Comparison of ENCODE assay signal across 8 cellular contexts in genomic region chr7:107168233-107169119, GRCh38. TPM values are rescaled to one million over a fixed set of nuclear protein-coding genes. Genes with fewer than 3 reads are reported as not detected.
A peak's percentile ranks its signal among the peaks of the same experiment; 100 is the strongest.
DNase-seq lines count a peak whose midpoint lies in the region; ATAC-seq, FAIRE-seq and TF ChIP-seq lines count a peak whose summit lies in the region.

Gene HBP1 (plus strand): TSS chr7:107169003. CDS start chr7:107179894, 10,891 bp downstream.

- peak; percentile 89 for ATAC-seq in GM21515 (IDR thresholded peaks at IDR 0.05; ENCODE audit: unreplicated experiment)

- peak within 1 kb of the TSS; percentile 89 for H3K27ac ChIP-seq in OCI-LY3 (ENCODE audit: low read length)
- peak within 1 kb of the TSS; percentile 99 for H3K27ac ChIP-seq in mesodermal cell (ENCODE audit: low read depth, low read length, severe bottlenecking)

- no peaks in the 10 kb centered on the region for H3K9me3 Mint-ChIP-seq in Calu3 (ENCODE audit: low read depth, unreplicated experiment)

- H3K4me1 ChIP-seq in OCI-LY3 (ENCODE audit: low read length), result peaks cover 27% of the 10 kb centered on the region
- peaks cover 5% of the 10 kb centered on the region for H3K4me1 ChIP-seq in mesodermal cell (ENCODE audit: control insufficient read depth, insufficient read depth, low read length, poor library complexity, severe bottlenecking)

- no peaks in the 10 kb centered on the region for H3K27me3 Mint-ChIP-seq in Calu3 (ENCODE audit: unreplicated experiment)

- peak; percentile 99 for FAIRE-seq in endometrium (lab: Jason Lieb, UNC)

- H3K79me2 ChIP-seq in OCI-LY3 (ENCODE audit: low read length), result peaks cover 36% of the 10 kb centered on the region

- peak within 1 kb of the TSS; percentile 89 for H3K4me3 ChIP-seq in OCI-LY3 (ENCODE audit: low read length)
- H3K4me3 ChIP-seq in mesodermal cell (ENCODE audit: extremely low read depth, insufficient read depth, low read length, poor library complexity, severe bottlenecking), result peak within 1 kb of the TSS; percentile 79

- H3K9ac ChIP-seq in OCI-LY3 (ENCODE audit: low read length), result peak within 1 kb of the TSS; percentile 75

- H3K27ac Mint-ChIP-seq in Calu3 (ENCODE audit: unreplicated experiment), result peak within 1 kb of the TSS; percentile 98

- peaks cover 11% of the 10 kb centered on the region for H3K4me1 Mint-ChIP-seq in Calu3 (ENCODE audit: low read depth, unreplicated experiment)

- CTCF ChIA-PET in Calu3 (lab: Charles Lee), result interaction anchor here (0.6 to 1.4 kb wide), 8 partner anchors 11 to 706 kb away, joined by 3 to 8 read pairs (median 5); no protein-coding TSS in a partner anchor

- peak; percentile 94 for DNase-seq in Calu3
- DNase-seq in HuH-7 (ENCODE audit: low spot score), result peak; percentile 99
- DNase-seq in activated CD8-positive, alpha-beta memory T cell treated with anti-CD3 and anti-CD28 coated beads, Interleukin-2, amount 50 U/mL, for 48 hours, result peak; percentile 95
- DNase-seq in stimulated activated CD8-positive, alpha-beta memory T cell treated with anti-CD3 and anti-CD28 coated beads, Interleukin-15, amount 100 ng/mL, for 4 hours (ENCODE audit: low read depth in 2 of 2), result peak; percentile 93 to 98

- peak within 1 kb of the TSS; percentile 80 for H3K4me2 ChIP-seq in OCI-LY3 (ENCODE audit: low read length)

- 0% methylated on average over 36 to 40 of the region's 44 CpGs for WGBS in mesodermal cell (ENCODE audit: insufficient coverage in 2 of 2), 2 experiments

- H2AFZ ChIP-seq in OCI-LY3 (ENCODE audit: low read depth, low read length), result peak within 1 kb of the TSS; percentile 78

- H3K36me3 ChIP-seq in OCI-LY3 (replicated peaks; ENCODE audit: low read depth, low read length), result peaks cover 5% of the 10 kb centered on the region
- peaks cover 7% of the 10 kb centered on the region for H3K36me3 ChIP-seq in mesodermal cell (ENCODE audit: control insufficient read depth, insufficient read depth, low read length)

- H3K9me3 ChIP-seq in OCI-LY3 (ENCODE audit: insufficient read depth, low read length), result no peaks in the 10 kb centered on the region
- no peaks in the 10 kb centered on the region for H3K9me3 ChIP-seq in mesodermal cell (ENCODE audit: control insufficient read depth, low read length)

- H3K27me3 ChIP-seq in OCI-LY3 (ENCODE audit: low read depth, low read length), result no peaks in the 10 kb centered on the region

- TF ChIP-seq CTCF in Calu3 (IDR thresholded peaks at IDR 0.05; ENCODE audit: unreplicated experiment) (no peak), OCI-LY3 (IDR thresholded peaks at IDR 0.05; ENCODE audit: low read depth, low read length) (no peak)

- peak within 1 kb of the TSS; percentile 90 for H3K4me3 Mint-ChIP-seq in Calu3 (ENCODE audit: low read depth, unreplicated experiment)

- intact Hi-C loops in Calu3 (cut with micrococcal nuclease; ENCODE audit: unreplicated experiment), result no loop called here

- peaks cover 21% of the 10 kb centered on the region; the same call in 1 of the 2 replicates for H4K20me1 ChIP-seq in OCI-LY3 (ENCODE audit: insufficient read depth, low read length)

- no TSS peak for BruUV-seq in Calu3 (replicated peaks; lab: Mats Ljungman, UMichigan)

- H3K36me3 Mint-ChIP-seq in Calu3 (ENCODE audit: insufficient read depth, unreplicated experiment), result peaks cover 32% of the 10 kb centered on the region

RNA-seq across cellular contexts. Expression of gene HBP1, which starts in this region (rescaled TPM):
- total RNA-seq in Calu3 (2022), result 31.1 and 32.0 TPM in 2 replicates
- polyA plus RNA-seq in mesodermal cell (2013, experiment 1 of 2), result 63.5 TPM
- polyA plus RNA-seq in mesodermal cell (2013, experiment 2 of 2), result 65.3 TPM

Comparison
In these comparisons a context has a peak if more than half of its experiments do, and no peak if none do; other contexts are left out.
1. Peak in every context shown above with its lines: DNase-seq, ATAC-seq, H3K4me3 ChIP-seq and H3K27ac ChIP-seq.